10 cellular contexts compared by ENCODE assay signal in genomic region chr4:180827193-180827592, GRCh38.
DNase-seq lines count a peak whose midpoint lies in the region; ATAC-seq, FAIRE-seq and TF ChIP-seq lines count a peak whose summit lies in the region.
"Had no signal": no experiment of that assay in that cellular context is flagged by ENCODE, and none has a peak within 500 bp of the region (broad histone marks: within the 10 kb centered on the region; RNA-seq: fewer than 3 reads in every experiment).

No MANE protein-coding gene starts in this region.

- TF ChIP-seq POLR2A in stomach (IDR thresholded peaks at IDR 0.05), result no peak

- POLR2A ChIA-PET in A673 (lab: Charles Lee; ENCODE audit: low non-redundant PET), result no interaction called here

- peak overlapping the region; percentile 85 for H3K27ac Mint-ChIP-seq in HFFc6
- peak overlapping the region; percentile 83 for H3K27ac Mint-ChIP-seq in astrocyte (ENCODE audit: unreplicated experiment)
- no peak overlapping the region for H3K27ac Mint-ChIP-seq in stimulated activated memory B cell treated with anti-CD40 and anti-IgM and Interleukin-4, amounts not matched to agents 10 μg/mL and 1 μg/mL and 100 μg/mL, for 72 hours
- H3K27ac Mint-ChIP-seq: activated CD4-positive, alpha-beta T cell treated with anti-CD3 and anti-CD28 coated beads, Interleukin-2, amount 10 ng/mL, durations not matched to agents 24 days and 14 days had no signal

- BruUV-seq in A673 (replicated peaks; lab: Mats Ljungman, UMichigan), result no TSS peak

- H3K36me3 Mint-ChIP-seq in HFFc6 (ENCODE audit: low read depth) (no peaks in the 10 kb centered on the region), astrocyte (ENCODE audit: low read depth, unreplicated experiment) (peaks cover 1% of the 10 kb centered on the region)
- H3K36me3 Mint-ChIP-seq in stimulated activated memory B cell treated with anti-CD40 and anti-IgM and Interleukin-4, amounts not matched to agents 10 μg/mL and 1 μg/mL and 100 μg/mL, for 72 hours, result no peaks in the 10 kb centered on the region

- H3K4me3 Mint-ChIP-seq in HFFc6 (peak overlapping the region; percentile 89), astrocyte (ENCODE audit: unreplicated experiment) (peak overlapping the region; percentile 10)
- H3K4me3 Mint-ChIP-seq in stimulated activated memory B cell treated with anti-CD40 and anti-IgM and Interleukin-4, amounts not matched to agents 10 μg/mL and 1 μg/mL and 100 μg/mL, for 72 hours, result no peak overlapping the region
- H3K4me3 Mint-ChIP-seq: activated CD4-positive, alpha-beta T cell treated with anti-CD3 and anti-CD28 coated beads, Interleukin-2, amount 10 ng/mL, durations not matched to agents 24 days and 14 days had no signal

- H4K20me1 ChIP-seq in astrocyte (ENCODE audit: insufficient read depth, low read length), result no peaks in the 10 kb centered on the region

- H3K4me2 ChIP-seq in astrocyte (ENCODE audit: low read length), result peak overlapping the region; percentile 73

- no peaks in the 10 kb centered on the region for H3K36me3 ChIP-seq in astrocyte (ENCODE audit: insufficient read depth, low read length)
- H3K36me3 ChIP-seq in stomach, result no peaks in the 10 kb centered on the region
- no peaks in the 10 kb centered on the region for H3K36me3 ChIP-seq in A673 (ENCODE audit: insufficient read depth, low read length, poor library complexity, severe bottlenecking)

- peak overlapping the region; percentile 28 for H3K4me3 ChIP-seq in astrocyte (ENCODE audit: insufficient read depth, low read depth, low read length)
- peak overlapping the region; percentile 23 to 39 (median 30) for H3K4me3 ChIP-seq in stomach
- H3K4me3 ChIP-seq in A673 (ENCODE audit: low read depth, low read length, poor library complexity, severe bottlenecking), result no peak overlapping the region

- H3K9ac ChIP-seq in astrocyte (ENCODE audit: low read length), result peak overlapping the region; percentile 40

- peaks cover 1% of the 10 kb centered on the region; the same call in 1 of the 2 replicates for H3K27me3 Mint-ChIP-seq in HFFc6 (ENCODE audit: insufficient read depth)
- no peaks in the 10 kb centered on the region for H3K27me3 Mint-ChIP-seq in astrocyte (ENCODE audit: low read depth, unreplicated experiment)
- H3K27me3 Mint-ChIP-seq in stimulated activated memory B cell treated with anti-CD40 and anti-IgM and Interleukin-4, amounts not matched to agents 10 μg/mL and 1 μg/mL and 100 μg/mL, for 72 hours, result no peaks in the 10 kb centered on the region
- H3K27me3 Mint-ChIP-seq: activated CD4-positive, alpha-beta T cell treated with anti-CD3 and anti-CD28 coated beads, Interleukin-2, amount 10 ng/mL, durations not matched to agents 24 days and 14 days had no signal

- H3K27ac ChIP-seq in astrocyte (ENCODE audit: low read depth, low read length) (no peak overlapping the region), stomach (no peak overlapping the region), A673 (ENCODE audit: low read depth, low read length, poor library complexity, severe bottlenecking) (no peak overlapping the region)

- WGBS in stomach, 5 donors, result 37 to 57% (median 52%) methylated on average over 4 of the region's 4 CpGs

- peak overlapping the region; percentile 82 for H2AFZ ChIP-seq in astrocyte (ENCODE audit: low read depth, low read length)

- ATAC-seq in stimulated activated memory B cell treated with anti-CD40 and anti-IgM and Interleukin-4, amounts not matched to agents 10 μg/mL and 1 μg/mL and 100 μg/mL, for 72 hours, result no peak

- no peak for TF ChIP-seq EP300 in stomach (IDR thresholded peaks at IDR 0.05)

- CTCF ChIA-PET in A673 (lab: Charles Lee), result interaction anchor here (0.7 kb wide), 1 partner anchor 14 kb away, joined by 4 read pairs; no protein-coding TSS in a partner anchor

- FAIRE-seq in astrocyte (lab: Jason Lieb, UNC), result no peak

- intact Hi-C loops in stomach (cut with DNase I; ENCODE audit: low total_unique reads) (loop anchor here (10.0 kb wide), 1 partner anchor 698 kb away; no protein-coding TSS in a partner anchor), A673 (cut with micrococcal nuclease; ENCODE audit: unreplicated experiment) (loop anchor here (5.0 kb wide), 2 partner anchors 125 to 705 kb away; no protein-coding TSS in a partner anchor)

- peaks cover 13% of the 10 kb centered on the region for H3K4me1 Mint-ChIP-seq in HFFc6 (ENCODE audit: low read depth)
- peaks cover 12% of the 10 kb centered on the region for H3K4me1 Mint-ChIP-seq in astrocyte (ENCODE audit: low read depth, unreplicated experiment)
- no peaks in the 10 kb centered on the region for H3K4me1 Mint-ChIP-seq in stimulated activated memory B cell treated with anti-CD40 and anti-IgM and Interleukin-4, amounts not matched to agents 10 μg/mL and 1 μg/mL and 100 μg/mL, for 72 hours

- H3K27me3 ChIP-seq in astrocyte (ENCODE audit: insufficient read depth, low read length), result no peaks in the 10 kb centered on the region
- no peaks in the 10 kb centered on the region for H3K27me3 ChIP-seq in stomach
- no peaks in the 10 kb centered on the region for H3K27me3 ChIP-seq in A673 (replicated peaks; ENCODE audit: insufficient read depth, low read depth, low read length, poor library complexity)

- H3K9me3 ChIP-seq in astrocyte (ENCODE audit: insufficient read depth, low read depth, low read length) (no peaks in the 10 kb centered on the region), stomach (no peaks in the 10 kb centered on the region), A673 (ENCODE audit: low read depth, low read length, poor library complexity, severe bottlenecking) (no peaks in the 10 kb centered on the region)

- no peaks in the 10 kb centered on the region for H3K79me2 ChIP-seq in astrocyte (ENCODE audit: insufficient read depth, low read length)

- no peak for TF ChIP-seq CTCF in HFFc6 (IDR thresholded peaks at IDR 0.05)
- no peak for TF ChIP-seq CTCF in astrocyte (IDR thresholded peaks at IDR 0.05; ENCODE audit: insufficient read depth, low read depth, low read length)
- no peak for TF ChIP-seq CTCF in stomach (IDR thresholded peaks at IDR 0.05)
- TF ChIP-seq CTCF in A673 (conservative IDR thresholded peaks at IDR 0.05; ENCODE audit: low read depth, low read length), result no peak

- H3K9me3 Mint-ChIP-seq in HFFc6 (no peaks in the 10 kb centered on the region), astrocyte (ENCODE audit: unreplicated experiment) (peaks cover 4% of the 10 kb centered on the region)
- H3K9me3 Mint-ChIP-seq in stimulated activated memory B cell treated with anti-CD40 and anti-IgM and Interleukin-4, amounts not matched to agents 10 μg/mL and 1 μg/mL and 100 μg/mL, for 72 hours, result peaks cover 6% of the 10 kb centered on the region
- H3K9me3 Mint-ChIP-seq: activated CD4-positive, alpha-beta T cell treated with anti-CD3 and anti-CD28 coated beads, Interleukin-2, amount 10 ng/mL, durations not matched to agents 24 days and 14 days had no signal

- H3K4me1 ChIP-seq in astrocyte (ENCODE audit: insufficient read depth, low read length) (peaks cover 7% of the 10 kb centered on the region), stomach (peaks cover 0 to 11% (median 0%) of the 10 kb centered on the region in 4 donors), A673 (ENCODE audit: insufficient read depth, low read length, poor library complexity, severe bottlenecking) (peaks cover 5% of the 10 kb centered on the region)

- DNase-seq in HFFc6 (no peak), astrocyte (ENCODE audit: low read depth) (no peak), iPS-NIHi7 (ENCODE audit: extremely low spot score) (peak; percentile 22), stomach (no peak), A673 (ENCODE audit: low spot score) (no peak), NCI-H187 (lab: John Stamatoyannopoulos, UW) (no peak), NCI-H2171 treated with DMSO at 0.1 percent for 48 hours (lab: John Stamatoyannopoulos, UW) (no peak)
- DNase-seq: activated CD4-positive, alpha-beta T cell treated with anti-CD3 and anti-CD28 coated beads, Interleukin-2, amount 10 ng/mL, durations not matched to agents 24 days and 14 days; foreskin melanocyte had no signal
